In the genomic region with DNA sequence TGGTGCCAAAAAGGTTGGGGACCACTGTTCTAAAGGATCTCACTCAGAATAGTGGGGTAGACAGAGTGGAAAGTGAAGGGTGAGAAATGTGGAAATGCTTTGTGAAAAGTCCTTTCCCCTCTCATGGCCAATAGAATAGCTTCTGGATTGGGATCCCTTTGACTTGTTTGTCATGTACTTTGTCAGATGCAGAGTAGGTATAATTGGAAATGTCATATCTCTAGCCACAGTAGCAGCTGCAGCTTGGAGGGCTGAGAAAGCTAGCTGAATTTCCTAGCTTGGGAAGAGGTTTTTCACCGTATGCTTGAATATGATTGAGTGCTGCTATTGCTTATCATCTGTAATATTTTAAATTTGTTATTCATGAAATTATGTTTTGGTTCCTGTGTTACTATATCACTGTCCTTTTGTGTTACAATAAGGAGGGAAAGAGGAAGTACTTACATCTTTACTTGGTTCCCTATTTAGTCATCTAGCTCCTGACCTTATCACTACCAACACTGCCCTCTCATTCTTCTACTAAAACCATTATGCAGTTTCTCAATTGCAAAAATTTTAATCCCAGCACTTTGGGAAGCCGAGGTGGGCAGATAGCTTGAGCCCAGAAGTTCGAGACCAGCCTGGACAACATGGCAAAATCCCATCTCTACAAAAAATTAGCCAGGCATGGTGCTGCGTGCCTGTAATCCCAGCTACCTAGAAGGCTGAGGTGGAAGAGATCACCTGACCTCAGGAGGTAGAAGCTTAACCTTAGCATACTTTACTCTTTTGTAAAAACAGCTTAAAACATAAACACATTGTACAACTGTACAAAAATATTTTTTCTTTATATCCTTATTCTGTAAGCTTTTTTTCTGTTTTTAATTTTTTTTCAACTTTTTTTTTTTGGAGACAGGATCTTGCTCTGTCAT, we compare ENCODE assay signal across 14 cellular contexts. TPM values are rescaled to one million over a fixed set of nuclear protein-coding genes. Genes with fewer than 3 reads are reported as not detected.
DNase-seq lines count a peak whose midpoint lies in the region; ATAC-seq lines count a peak whose summit lies in the region.
"Had no signal": no experiment of that assay in that cellular context is flagged by ENCODE, and none has a peak within 500 bp of the region (broad histone marks: within the 10 kb centered on the region; RNA-seq: fewer than 3 reads in every experiment).

No MANE protein-coding gene starts in this region.

- no peaks in the 10 kb centered on the region for H3K27me3 Mint-ChIP-seq in immature natural killer cell (ENCODE audit: low read depth in 3 of 3)

- H3K4me1 Mint-ChIP-seq in immature natural killer cell, result peaks cover 0 to 7% of the 10 kb centered on the region in 2 donors

- peak overlapping the region in 4 of 6 donors; percentile 13 to 62 (median 16) for H3K27ac Mint-ChIP-seq in immature natural killer cell
- H3K27ac Mint-ChIP-seq: HFFc6 had no signal

- DNase-seq in KG1 (lab: John Stamatoyannopoulos, UW), result peak; percentile 10
- no peak for DNase-seq in immature natural killer cell
- no peak for DNase-seq in NCI-H1436 (lab: John Stamatoyannopoulos, UW)
- no peak for DNase-seq in activated naive CD4-positive, alpha-beta T cell treated with anti-CD3 and anti-CD28 coated beads, Interleukin-2, amount 50 U/mL, for 16 hours
- DNase-seq: DND-41; HFFc6; NCI-H2171 treated with DMSO at 0.1 percent for 48 hours; stimulated activated CD4-positive, alpha-beta T cell treated with anti-CD3 and anti-CD28 coated beads, Interleukin-1b, Interleukin-23, amount 100 ng/mL, for 48 hours; T-helper 9 cell; uterus had no signal

- peaks cover 11 to 47% (median 21%) of the 10 kb centered on the region in 3 donors for H3K36me3 Mint-ChIP-seq in immature natural killer cell

- H3K4me3 Mint-ChIP-seq in immature natural killer cell, result no peak overlapping the region
- H3K4me3 Mint-ChIP-seq: HFFc6 had no signal

- ATAC-seq in GM18858 (IDR thresholded peaks at IDR 0.05; ENCODE audit: unreplicated experiment) (peak; percentile 97), HG02588 (IDR thresholded peaks at IDR 0.05; ENCODE audit: unreplicated experiment) (peak; percentile 92), HG02970 (IDR thresholded peaks at IDR 0.05; ENCODE audit: low FRiP score, unreplicated experiment) (no peak), GM21528 (IDR thresholded peaks at IDR 0.05; ENCODE audit: low FRiP score, unreplicated experiment) (no peak)

- no peaks in the 10 kb centered on the region for H3K9me3 Mint-ChIP-seq in immature natural killer cell
- H3K9me3 Mint-ChIP-seq: HFFc6 had no signal

RNA-seq across cellular contexts. Expression of gene SLC30A5, which starts 12.4 kb away (rescaled TPM):
- 10 to 100 TPM; 20.7 to 34.6 (median 23.7) TPM for polyA plus RNA-seq in immature natural killer cell

Comparison
In these comparisons a context has a peak if more than half of its experiments do, and no peak if none do; other contexts are left out.
1. ATAC-seq: peak in GM18858 (single experiment) and HG02588 (single experiment); none in HG02970 (single experiment) and GM21528 (single experiment).